ENCODE assay signal across 1 cellular context in the genomic region with DNA sequence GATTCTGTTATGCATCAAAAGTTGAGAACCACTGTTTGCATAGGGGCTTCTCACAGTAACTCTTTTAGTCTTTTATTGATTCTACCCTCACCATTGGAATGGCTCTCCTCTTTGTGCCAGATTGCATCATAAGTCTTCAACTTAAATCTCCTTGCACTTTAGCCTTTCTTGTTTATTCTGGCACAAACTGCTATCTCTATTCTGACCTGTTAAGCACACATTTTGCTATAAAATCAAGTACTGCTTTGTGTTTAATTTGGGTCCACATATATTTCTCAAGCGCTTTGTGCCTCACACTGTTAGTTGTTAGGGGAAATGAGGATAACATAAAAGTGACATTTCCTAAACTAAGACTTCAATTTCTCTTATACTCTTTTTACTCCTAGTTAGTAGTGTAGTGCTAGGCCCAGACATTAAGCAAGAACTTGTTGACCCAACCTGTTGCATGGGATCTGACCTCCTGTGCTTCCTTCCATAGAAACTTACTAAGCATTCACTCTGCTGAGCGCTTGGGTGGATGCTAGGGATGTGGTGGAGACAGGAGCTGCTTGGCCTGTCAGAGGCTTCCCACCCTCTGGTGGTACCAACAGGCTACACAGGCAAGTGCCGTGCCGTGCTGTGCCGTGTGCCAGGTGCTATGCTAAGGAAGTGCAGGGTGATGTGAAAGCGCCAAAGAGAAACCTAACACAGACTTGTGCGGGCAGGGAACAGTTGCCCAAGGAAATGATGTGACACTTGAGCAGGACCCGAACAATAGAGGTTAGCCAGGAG.
TF ChIP-seq lines count a peak whose summit lies in the region.

No MANE protein-coding gene starts in this region.

TF ChIP-seq in HepG2, 621 proteins besides CTCF, POLR2A, EP300 and RAD21 (continued from another document and continues in another):
- TF ChIP-seq, protein P1, sequence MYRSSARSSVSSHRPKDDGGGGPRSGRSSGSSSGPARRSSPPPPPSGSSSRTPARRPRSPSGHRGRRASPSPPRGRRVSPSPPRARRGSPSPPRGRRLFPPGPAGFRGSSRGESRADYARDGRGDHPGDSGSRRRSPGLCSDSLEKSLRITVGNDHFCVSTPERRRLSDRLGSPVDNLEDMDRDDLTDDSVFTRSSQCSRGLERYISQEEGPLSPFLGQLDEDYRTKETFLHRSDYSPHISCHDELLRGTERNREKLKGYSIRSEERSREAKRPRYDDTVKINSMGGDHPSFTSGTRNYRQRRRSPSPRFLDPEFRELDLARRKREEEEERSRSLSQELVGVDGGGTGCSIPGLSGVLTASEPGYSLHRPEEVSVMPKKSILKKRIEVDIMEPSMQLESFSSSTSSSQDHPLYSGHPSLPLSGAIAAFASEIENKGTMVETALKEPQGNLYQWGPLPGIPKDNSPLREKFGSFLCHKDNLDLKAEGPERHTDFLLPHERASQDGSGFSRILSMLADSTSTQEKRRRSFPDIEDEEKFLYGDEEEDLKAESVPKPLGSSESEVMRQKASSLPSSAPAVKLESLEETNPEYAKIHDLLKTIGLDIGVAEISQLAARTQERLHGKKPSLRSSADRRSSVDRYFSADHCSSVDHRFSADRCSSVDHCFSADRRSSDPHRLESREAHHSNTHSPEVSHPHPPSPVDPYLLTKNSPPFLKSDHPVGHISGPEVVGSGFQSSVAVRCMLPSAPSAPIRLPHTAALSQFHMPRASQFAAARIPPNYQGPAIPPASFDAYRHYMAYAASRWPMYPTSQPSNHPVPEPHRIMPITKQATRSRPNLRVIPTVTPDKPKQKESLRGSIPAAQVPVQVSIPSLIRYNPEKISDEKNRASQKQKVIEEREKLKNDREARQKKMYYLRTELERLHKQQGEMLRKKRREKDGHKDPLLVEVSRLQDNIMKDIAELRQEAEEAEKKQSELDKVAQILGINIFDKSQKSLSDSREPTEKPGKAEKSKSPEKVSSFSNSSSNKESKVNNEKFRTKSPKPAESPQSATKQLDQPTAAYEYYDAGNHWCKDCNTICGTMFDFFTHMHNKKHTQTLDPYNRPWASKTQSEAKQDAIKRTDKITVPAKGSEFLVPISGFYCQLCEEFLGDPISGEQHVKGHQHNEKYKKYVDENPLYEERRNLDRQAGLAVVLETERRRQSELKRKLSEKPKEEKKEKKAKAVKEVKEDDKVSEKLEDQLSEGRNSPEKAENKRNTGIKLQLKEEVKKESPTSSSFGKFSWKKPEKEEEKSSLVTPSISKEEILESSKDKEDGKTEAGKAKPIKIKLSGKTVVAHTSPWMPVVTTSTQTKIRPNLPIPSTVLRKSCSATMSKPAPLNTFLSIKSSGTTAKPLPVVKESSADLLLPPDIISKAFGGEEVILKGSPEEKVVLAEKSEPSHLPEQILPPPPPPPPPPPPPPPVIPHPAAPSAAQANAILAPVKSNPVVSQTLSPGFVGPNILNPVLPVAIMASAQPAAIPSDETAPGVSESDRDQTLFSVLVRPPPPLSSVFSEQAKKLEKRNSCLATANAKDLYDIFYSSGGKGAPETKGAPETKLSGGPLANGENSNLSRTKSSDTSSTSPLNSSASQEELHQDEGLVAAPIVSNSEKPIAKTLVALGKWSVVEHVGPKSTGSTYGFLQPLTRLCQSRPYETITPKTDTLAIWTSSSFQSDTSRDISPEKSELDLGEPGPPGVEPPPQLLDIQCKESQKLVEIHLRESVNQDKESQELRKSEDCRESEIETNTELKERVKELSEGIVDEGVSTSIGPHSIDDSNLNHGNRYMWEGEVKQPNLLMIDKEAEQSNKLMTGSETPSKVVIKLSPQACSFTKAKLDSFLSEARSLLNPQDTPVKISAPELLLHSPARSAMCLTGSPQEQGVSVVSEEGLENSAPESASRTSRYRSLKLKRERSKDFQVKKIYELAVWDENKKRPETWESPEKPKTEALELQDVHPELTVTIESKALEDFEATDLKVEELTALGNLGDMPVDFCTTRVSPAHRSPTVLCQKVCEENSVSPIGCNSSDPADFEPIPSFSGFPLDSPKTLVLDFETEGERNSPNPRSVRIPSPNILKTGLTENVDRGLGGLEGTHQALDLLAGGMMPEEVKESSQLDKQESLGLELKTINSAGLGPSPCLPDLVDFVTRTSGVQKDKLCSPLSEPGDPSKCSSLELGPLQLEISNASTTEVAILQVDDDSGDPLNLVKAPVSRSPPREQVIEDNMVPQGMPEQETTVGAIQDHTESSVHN (CRISPR knock-in tag; IDR thresholded peaks at IDR 0.05): no peak
- TF ChIP-seq SOX13 (IDR thresholded peaks at IDR 0.05) (peak; percentile 70; the same call in 1 of the 2 replicates), SOX13 (CRISPR knock-in tag; conservative IDR thresholded peaks at IDR 0.05 in 1 of 2, IDR thresholded peaks at IDR 0.05 in 1 of 2) (peak in 1 of 2 experiments; percentile 94; a peak in 2 of 4 replicates), ZFP1 (CRISPR knock-in tag; IDR thresholded peaks at IDR 0.05) (0 out of 2 replicates have a peak, but pooled peaks have one; percentile 11), KAT7 (CRISPR knock-in tag; IDR thresholded peaks at IDR 0.05; ENCODE audit: borderline replicate concordance) (no peak), GFI1 (CRISPR knock-in tag; IDR thresholded peaks at IDR 0.05; ENCODE audit: borderline replicate concordance) (peak; percentile 81), NR2F2 (IDR thresholded peaks at IDR 0.05; ENCODE audit: borderline replicate concordance, low read depth) (peak; percentile 96), HIVEP1 (CRISPR knock-in tag; IDR thresholded peaks at IDR 0.05) (no peak), CENPX (CRISPR knock-in tag; IDR thresholded peaks at IDR 0.05) (no peak), CCDC6 (CRISPR knock-in tag; IDR thresholded peaks at IDR 0.05) (0 out of 2 replicates have a peak, but pooled peaks have one; percentile 6), RFX3 (CRISPR knock-in tag; IDR thresholded peaks at IDR 0.05) (no peak), MBNL3 (CRISPR knock-in tag; conservative IDR thresholded peaks at IDR 0.05) (no peak), GATA4 (IDR thresholded peaks at IDR 0.05; ENCODE audit: borderline replicate concordance, low read depth) (peak; percentile 79; the same call in 1 of the 2 replicates), AGO2 (optimal IDR thresholded peaks at IDR 0.05; ENCODE audit: low read depth, low read length) (no peak), ZNF878 (CRISPR knock-in tag; IDR thresholded peaks at IDR 0.05) (peak; percentile 3; the same call in 1 of the 2 replicates), SRSF1 (optimal IDR thresholded peaks at IDR 0.05; ENCODE audit: low read depth, low read length) (no peak), ZNF788 (CRISPR knock-in tag; IDR thresholded peaks at IDR 0.05; ENCODE audit: borderline replicate concordance) (no peak), HOXA3 (CRISPR knock-in tag; IDR thresholded peaks at IDR 0.05) (0 out of 2 replicates have a peak, but pooled peaks have one; percentile 20), FOXA3 (CRISPR knock-in tag; IDR thresholded peaks at IDR 0.05) (peak; percentile 93), CHD2 (IDR thresholded peaks at IDR 0.05; ENCODE audit: low read depth, low read length) (no peak), REXO4 (CRISPR knock-in tag; IDR thresholded peaks at IDR 0.05; ENCODE audit: borderline replicate concordance) (no peak), SP2 (CRISPR knock-in tag; IDR thresholded peaks at IDR 0.05) (no peak), KAT2B (IDR thresholded peaks at IDR 0.05; ENCODE audit: borderline replicate concordance, low read depth, low read length) (no peak), ZNF207 (IDR thresholded peaks at IDR 0.05; ENCODE audit: borderline replicate concordance) (no peak), PITX1 (CRISPR knock-in tag; IDR thresholded peaks at IDR 0.05) (peak; percentile 91), ZNF446 (CRISPR knock-in tag; IDR thresholded peaks at IDR 0.05) (no peak), SMAD1 (CRISPR knock-in tag; IDR thresholded peaks at IDR 0.05; ENCODE audit: borderline replicate concordance, low read depth) (no peak), RFX5 (IDR thresholded peaks at IDR 0.05; ENCODE audit: low read depth, low read length) (no peak), NFE2L2 (IDR thresholded peaks at IDR 0.05; ENCODE audit: low read length) (no peak)
- TF ChIP-seq, protein P2, sequence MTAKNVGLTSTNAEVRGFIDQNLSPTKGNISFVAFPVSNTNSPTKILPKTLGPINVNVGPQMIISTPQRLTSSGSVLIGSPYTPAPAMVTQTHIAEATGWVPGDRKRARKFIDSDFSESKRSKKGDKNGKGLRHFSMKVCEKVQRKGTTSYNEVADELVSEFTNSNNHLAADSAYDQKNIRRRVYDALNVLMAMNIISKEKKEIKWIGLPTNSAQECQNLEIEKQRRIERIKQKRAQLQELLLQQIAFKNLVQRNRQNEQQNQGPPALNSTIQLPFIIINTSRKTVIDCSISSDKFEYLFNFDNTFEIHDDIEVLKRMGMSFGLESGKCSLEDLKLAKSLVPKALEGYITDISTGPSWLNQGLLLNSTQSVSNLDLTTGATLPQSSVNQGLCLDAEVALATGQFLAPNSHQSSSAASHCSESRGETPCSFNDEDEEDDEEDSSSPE (CRISPR knock-in tag; IDR thresholded peaks at IDR 0.05): peak; percentile 37; the same call in 1 of the 2 replicates
- TF ChIP-seq, protein P3, sequence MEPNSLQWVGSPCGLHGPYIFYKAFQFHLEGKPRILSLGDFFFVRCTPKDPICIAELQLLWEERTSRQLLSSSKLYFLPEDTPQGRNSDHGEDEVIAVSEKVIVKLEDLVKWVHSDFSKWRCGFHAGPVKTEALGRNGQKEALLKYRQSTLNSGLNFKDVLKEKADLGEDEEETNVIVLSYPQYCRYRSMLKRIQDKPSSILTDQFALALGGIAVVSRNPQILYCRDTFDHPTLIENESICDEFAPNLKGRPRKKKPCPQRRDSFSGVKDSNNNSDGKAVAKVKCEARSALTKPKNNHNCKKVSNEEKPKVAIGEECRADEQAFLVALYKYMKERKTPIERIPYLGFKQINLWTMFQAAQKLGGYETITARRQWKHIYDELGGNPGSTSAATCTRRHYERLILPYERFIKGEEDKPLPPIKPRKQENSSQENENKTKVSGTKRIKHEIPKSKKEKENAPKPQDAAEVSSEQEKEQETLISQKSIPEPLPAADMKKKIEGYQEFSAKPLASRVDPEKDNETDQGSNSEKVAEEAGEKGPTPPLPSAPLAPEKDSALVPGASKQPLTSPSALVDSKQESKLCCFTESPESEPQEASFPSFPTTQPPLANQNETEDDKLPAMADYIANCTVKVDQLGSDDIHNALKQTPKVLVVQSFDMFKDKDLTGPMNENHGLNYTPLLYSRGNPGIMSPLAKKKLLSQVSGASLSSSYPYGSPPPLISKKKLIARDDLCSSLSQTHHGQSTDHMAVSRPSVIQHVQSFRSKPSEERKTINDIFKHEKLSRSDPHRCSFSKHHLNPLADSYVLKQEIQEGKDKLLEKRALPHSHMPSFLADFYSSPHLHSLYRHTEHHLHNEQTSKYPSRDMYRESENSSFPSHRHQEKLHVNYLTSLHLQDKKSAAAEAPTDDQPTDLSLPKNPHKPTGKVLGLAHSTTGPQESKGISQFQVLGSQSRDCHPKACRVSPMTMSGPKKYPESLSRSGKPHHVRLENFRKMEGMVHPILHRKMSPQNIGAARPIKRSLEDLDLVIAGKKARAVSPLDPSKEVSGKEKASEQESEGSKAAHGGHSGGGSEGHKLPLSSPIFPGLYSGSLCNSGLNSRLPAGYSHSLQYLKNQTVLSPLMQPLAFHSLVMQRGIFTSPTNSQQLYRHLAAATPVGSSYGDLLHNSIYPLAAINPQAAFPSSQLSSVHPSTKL (CRISPR knock-in tag; IDR thresholded peaks at IDR 0.05): peak; percentile 96
- TF ChIP-seq, protein P4, sequence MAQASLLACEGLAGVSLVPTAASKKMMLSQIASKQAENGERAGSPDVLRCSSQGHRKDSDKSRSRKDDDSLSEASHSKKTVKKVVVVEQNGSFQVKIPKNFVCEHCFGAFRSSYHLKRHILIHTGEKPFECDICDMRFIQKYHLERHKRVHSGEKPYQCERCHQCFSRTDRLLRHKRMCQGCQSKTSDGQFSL (CRISPR knock-in tag; IDR thresholded peaks at IDR 0.05): no peak
- TF ChIP-seq, protein P5, sequence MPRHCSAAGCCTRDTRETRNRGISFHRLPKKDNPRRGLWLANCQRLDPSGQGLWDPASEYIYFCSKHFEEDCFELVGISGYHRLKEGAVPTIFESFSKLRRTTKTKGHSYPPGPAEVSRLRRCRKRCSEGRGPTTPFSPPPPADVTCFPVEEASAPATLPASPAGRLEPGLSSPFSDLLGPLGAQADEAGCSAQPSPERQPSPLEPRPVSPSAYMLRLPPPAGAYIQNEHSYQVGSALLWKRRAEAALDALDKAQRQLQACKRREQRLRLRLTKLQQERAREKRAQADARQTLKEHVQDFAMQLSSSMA (CRISPR knock-in tag; IDR thresholded peaks at IDR 0.05): no peak
- TF ChIP-seq, protein P6, sequence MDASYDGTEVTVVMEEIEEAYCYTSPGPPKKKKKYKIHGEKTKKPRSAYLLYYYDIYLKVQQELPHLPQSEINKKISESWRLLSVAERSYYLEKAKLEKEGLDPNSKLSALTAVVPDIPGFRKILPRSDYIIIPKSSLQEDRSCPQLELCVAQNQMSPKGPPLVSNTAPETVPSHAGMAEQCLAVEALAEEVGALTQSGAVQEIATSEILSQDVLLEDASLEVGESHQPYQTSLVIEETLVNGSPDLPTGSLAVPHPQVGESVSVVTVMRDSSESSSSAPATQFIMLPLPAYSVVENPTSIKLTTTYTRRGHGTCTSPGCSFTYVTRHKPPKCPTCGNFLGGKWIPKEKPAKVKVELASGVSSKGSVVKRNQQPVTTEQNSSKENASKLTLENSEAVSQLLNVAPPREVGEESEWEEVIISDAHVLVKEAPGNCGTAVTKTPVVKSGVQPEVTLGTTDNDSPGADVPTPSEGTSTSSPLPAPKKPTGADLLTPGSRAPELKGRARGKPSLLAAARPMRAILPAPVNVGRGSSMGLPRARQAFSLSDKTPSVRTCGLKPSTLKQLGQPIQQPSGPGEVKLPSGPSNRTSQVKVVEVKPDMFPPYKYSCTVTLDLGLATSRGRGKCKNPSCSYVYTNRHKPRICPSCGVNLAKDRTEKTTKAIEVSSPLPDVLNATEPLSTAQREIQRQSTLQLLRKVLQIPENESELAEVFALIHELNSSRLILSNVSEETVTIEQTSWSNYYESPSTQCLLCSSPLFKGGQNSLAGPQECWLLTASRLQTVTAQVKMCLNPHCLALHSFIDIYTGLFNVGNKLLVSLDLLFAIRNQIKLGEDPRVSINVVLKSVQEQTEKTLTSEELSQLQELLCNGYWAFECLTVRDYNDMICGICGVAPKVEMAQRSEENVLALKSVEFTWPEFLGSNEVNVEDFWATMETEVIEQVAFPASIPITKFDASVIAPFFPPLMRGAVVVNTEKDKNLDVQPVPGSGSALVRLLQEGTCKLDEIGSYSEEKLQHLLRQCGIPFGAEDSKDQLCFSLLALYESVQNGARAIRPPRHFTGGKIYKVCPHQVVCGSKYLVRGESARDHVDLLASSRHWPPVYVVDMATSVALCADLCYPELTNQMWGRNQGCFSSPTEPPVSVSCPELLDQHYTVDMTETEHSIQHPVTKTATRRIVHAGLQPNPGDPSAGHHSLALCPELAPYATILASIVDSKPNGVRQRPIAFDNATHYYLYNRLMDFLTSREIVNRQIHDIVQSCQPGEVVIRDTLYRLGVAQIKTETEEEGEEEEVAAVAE (CRISPR knock-in tag; IDR thresholded peaks at IDR 0.05; ENCODE audit: borderline replicate concordance): no peak
